In the genomic region with DNA sequence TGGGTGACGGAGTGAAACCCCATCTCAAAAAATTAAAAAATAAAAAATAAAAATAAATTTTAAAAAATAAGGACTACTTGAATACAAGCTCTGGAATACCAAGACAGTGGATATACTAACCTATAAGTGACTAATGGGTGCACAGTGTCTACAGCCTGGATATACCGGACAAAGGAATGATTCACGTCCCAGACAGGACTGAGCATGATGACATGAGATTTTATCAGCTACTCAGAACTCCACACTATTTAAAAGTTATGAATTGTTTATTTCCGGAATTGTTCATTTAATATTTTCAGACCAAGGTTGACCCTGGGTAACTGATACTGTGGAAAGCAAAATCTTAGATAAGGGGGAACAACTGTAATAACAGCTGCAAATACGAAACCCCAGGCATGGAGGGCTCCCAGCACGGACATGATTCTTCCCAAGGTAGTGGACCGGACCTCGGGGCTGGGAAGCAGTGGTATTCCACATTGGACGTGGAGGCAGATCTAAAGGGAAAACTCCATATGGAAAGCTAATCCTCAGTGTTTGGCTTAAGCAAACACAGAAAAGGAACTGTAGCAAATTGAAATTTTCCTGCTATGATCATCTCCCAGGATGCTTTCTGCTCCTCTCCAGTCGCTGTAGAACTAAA, we compare ENCODE assay signal across 32 cellular contexts.
DNase-seq lines count a peak whose midpoint lies in the region; ATAC-seq, FAIRE-seq and TF ChIP-seq lines count a peak whose summit lies in the region.
"Had no signal": no experiment of that assay in that cellular context is flagged by ENCODE, and none has a peak within 500 bp of the region (broad histone marks: within the 10 kb centered on the region; RNA-seq: fewer than 3 reads in every experiment).

No MANE protein-coding gene starts in this region.

- 72% methylated on average over 2 of the region's 10 CpGs; no CpG with 5 or more reads in 1 of the 2 experiments for WGBS in IMR-90 (ENCODE audit: extremely low coverage in 2 of 2, insufficient read length in 1 of 2), 2 experiments
- WGBS in H1 (ENCODE audit: extremely low coverage in 1 of 2, insufficient coverage in 1 of 2, insufficient read length in 1 of 2, insufficient replicate concordance in 2 of 2, low coverage in 1 of 2, low lambda C conversion rate in 2 of 2, missing lambda C conversion rate in 1 of 2), 2 experiments = 91% methylated on average over 10 of the region's 10 CpGs; no CpG with 5 or more reads in 1 of the 2 experiments

- H3K4me3 ChIP-seq in IMR-90 (ENCODE audit: insufficient read depth, low read depth, low read length) = no peak overlapping the region
- H3K4me3 ChIP-seq in H1 (ENCODE audit: extremely low read depth in 1 of 4, insufficient read depth in 2 of 4, low read depth in 3 of 4, low read length in 4 of 4) = no peak overlapping the region
- H3K4me3 ChIP-seq: SJSA1, thyroid gland had no signal

- no peak overlapping the region for H2BK12ac ChIP-seq in H1 (ENCODE audit: low read depth, low read length)

- dilution Hi-C loops in IMR-90 (cut with HindIII; ENCODE audit: low sequenced_read_pairs, unreplicated experiment) = no loop called here

- H3K4me2 ChIP-seq in IMR-90 (ENCODE audit: low read depth, low read length) = no peak overlapping the region; the same call in 1 of the 2 replicates
- no peak overlapping the region for H3K4me2 ChIP-seq in H1 (ENCODE audit: insufficient read depth in 1 of 2, low read depth in 2 of 2, low read length in 2 of 2)

- peaks cover 4% of the 10 kb centered on the region for H3K27me3 Mint-ChIP-seq in nephron (ENCODE audit: low read depth)
- H3K27me3 Mint-ChIP-seq: activated naive CD4-positive, alpha-beta T cell treated with anti-CD3 and anti-CD28 coated beads, Interleukin-2, amount 10 ng/mL, durations not matched to agents 7 days and 5 days had no signal

- intact Hi-C loops in IMR-90 (cut with micrococcal nuclease) = no loop called here

- H3K27me3 ChIP-seq in IMR-90 (ENCODE audit: control insufficient read depth, insufficient read depth, low read length) = peaks cover 2% of the 10 kb centered on the region; the same call in 1 of the 2 replicates
- no peaks in the 10 kb centered on the region for H3K27me3 ChIP-seq in H1 (replicated peaks in 1 of 4; ENCODE audit: control insufficient read depth in 3 of 4, extremely low read depth in 1 of 4, insufficient read depth in 3 of 4, low read length in 3 of 4)
- H3K27me3 ChIP-seq: thyroid gland had no signal

- no peaks in the 10 kb centered on the region for H3K79me2 ChIP-seq in H1 (ENCODE audit: control insufficient read depth in 1 of 2, insufficient read depth in 2 of 2, low read length in 2 of 2)

- no TSS peak for BruUV-seq in IMR-90 (replicated peaks; lab: Mats Ljungman, UMichigan)

- H2BK20ac ChIP-seq in IMR-90 (ENCODE audit: low read depth, low read length) (no peak overlapping the region), H1 (ENCODE audit: low read length) (no peak overlapping the region)

- H3K9me3 Mint-ChIP-seq in nephron = peaks cover 4% of the 10 kb centered on the region
- H3K9me3 Mint-ChIP-seq: activated naive CD4-positive, alpha-beta T cell treated with anti-CD3 and anti-CD28 coated beads, Interleukin-2, amount 10 ng/mL, durations not matched to agents 7 days and 5 days; activated T-cell treated with anti-CD3 and anti-CD28 coated beads, Interleukin-2, amount 50 U/mL, for 72 hours; immature natural killer cell; stimulated activated naive CD8-positive, alpha-beta T cell treated with anti-CD3 and anti-CD28 coated beads, Interleukin-15, amount 100 ng/mL, for 72 hours had no signal

- no peak overlapping the region for H4K5ac ChIP-seq in IMR-90 (ENCODE audit: low read depth, low read length)
- no peak overlapping the region for H4K5ac ChIP-seq in H1 (ENCODE audit: insufficient read length, low read depth, low read length)

- H3K36me3 Mint-ChIP-seq in nephron (ENCODE audit: low read depth) = no peaks in the 10 kb centered on the region
- H3K36me3 Mint-ChIP-seq: activated naive CD4-positive, alpha-beta T cell treated with anti-CD3 and anti-CD28 coated beads, Interleukin-2, amount 10 ng/mL, durations not matched to agents 7 days and 5 days; immature natural killer cell; WTC11 had no signal

- H3K27ac ChIP-seq in IMR-90 (ENCODE audit: insufficient read depth, low read length) = no peak overlapping the region
- no peak overlapping the region for H3K27ac ChIP-seq in H1 (ENCODE audit: low read depth, low read length)
- H3K27ac ChIP-seq: SJSA1, thyroid gland had no signal

- peak; percentile 33 for DNase-seq in EL
- DNase-seq in IMR-90 = peak; percentile 44
- no peak for DNase-seq in H1 (ENCODE audit: low read depth in 1 of 2, low spot score in 2 of 2)
- no peak for DNase-seq in NCI-H2171 treated with DMSO at 0.1 percent for 48 hours (lab: John Stamatoyannopoulos, UW)
- no peak for DNase-seq in AG08396 (ENCODE audit: low spot score)
- DNase-seq: activated CD4-positive, alpha-beta T cell treated with anti-CD3 and anti-CD28 coated beads, Interleukin-2, amount 50 U/mL, for 4 hours; activated naive CD4-positive, alpha-beta T cell treated with anti-CD3 and anti-CD28 coated beads, Interleukin-2, amount 10 ng/mL, durations not matched to agents 7 days and 5 days; activated T-cell treated with anti-CD3 and anti-CD28 coated beads, Interleukin-2, amount 50 U/mL, for 72 hours; amniotic stem cell; effector CD8-positive, alpha-beta T cell; erythroblast; hypothalamus; immature natural killer cell; mesendoderm; naive B cell; NCI-H1694 treated with DMSO at 0.1 percent for 48 hours; NCI-H526 treated with DMSO at 0.1 percent for 48 hours; nucleus accumbens; small intestine; stimulated activated CD4-positive, alpha-beta T cell treated with anti-CD3 and anti-CD28 coated beads, Interleukin-1b, Interleukin-23, amount 100 ng/mL, for 48 hours; stimulated activated CD8-positive, alpha-beta memory T cell treated with anti-CD3 and anti-CD28 coated beads, Interleukin-4, amount 100 ng/mL, for 48 hours; stimulated activated naive CD8-positive, alpha-beta T cell treated with anti-CD3 and anti-CD28 coated beads, Interleukin-15, amount 100 ng/mL, for 72 hours; thyroid gland had no signal

- H3K4me1 Mint-ChIP-seq in nephron = peaks cover 32% of the 10 kb centered on the region
- H3K4me1 Mint-ChIP-seq: activated naive CD4-positive, alpha-beta T cell treated with anti-CD3 and anti-CD28 coated beads, Interleukin-2, amount 10 ng/mL, durations not matched to agents 7 days and 5 days; immature natural killer cell; naive B cell; stimulated activated naive CD8-positive, alpha-beta T cell treated with anti-CD3 and anti-CD28 coated beads, Interleukin-15, amount 100 ng/mL, for 72 hours had no signal

- H3K4me1 ChIP-seq in IMR-90 (ENCODE audit: control insufficient read depth, insufficient read depth, low read length) (peaks cover 4% of the 10 kb centered on the region; the same call in 1 of the 2 replicates), H1 (replicated peaks in 1 of 4; ENCODE audit: control insufficient read depth in 3 of 4, insufficient read depth in 4 of 4, low read length in 3 of 4) (no peaks in the 10 kb centered on the region; a peak in 1 of 7 replicates)
- H3K4me1 ChIP-seq: thyroid gland had no signal

- H4K91ac ChIP-seq in IMR-90 (ENCODE audit: insufficient read depth, low read depth, low read length) = no peak overlapping the region
- H4K91ac ChIP-seq in H1 (replicated peaks; ENCODE audit: insufficient read length, low read length) = no peak overlapping the region

- in situ Hi-C loops in IMR-90 (cut with MboI; ENCODE audit: low sequenced_read_pairs) = no loop called here

- H3K9me3 ChIP-seq in IMR-90 (ENCODE audit: control insufficient read depth, insufficient read depth, low read length) = no peaks in the 10 kb centered on the region
- H3K9me3 ChIP-seq in H1 (ENCODE audit: insufficient read depth in 2 of 2, low read depth in 1 of 2, low read length in 1 of 2) = no peaks in the 10 kb centered on the region
- H3K9me3 ChIP-seq: SJSA1, thyroid gland had no signal

- no peak for FAIRE-seq in H1 (lab: Jason Lieb, UNC)
- FAIRE-seq: colon, frontal cortex, G401.6, GM19239, small intestine had no signal

- TF ChIP-seq CTCF in IMR-90 (conservative IDR thresholded peaks at IDR 0.05; ENCODE audit: low read depth, low read length) (no peak), H1 (IDR thresholded peaks at IDR 0.05; ENCODE audit: control extremely low read depth in 1 of 3, insufficient read depth in 1 of 3, low read depth in 1 of 3, low read length in 3 of 3) (no peak), nephron (IDR thresholded peaks at IDR 0.05; ENCODE audit: unreplicated experiment in 3 of 3) (no peak)

- H3K18ac ChIP-seq in IMR-90 (ENCODE audit: low read depth, low read length) (no peak overlapping the region), H1 (ENCODE audit: extremely low read depth, low read length) (no peak overlapping the region)

- H3K27ac Mint-ChIP-seq in nephron = peak overlapping the region; percentile 31 to 69 (median 31)
- H3K27ac Mint-ChIP-seq: activated naive CD4-positive, alpha-beta T cell treated with anti-CD3 and anti-CD28 coated beads, Interleukin-2, amount 10 ng/mL, durations not matched to agents 7 days and 5 days; activated T-cell treated with anti-CD3 and anti-CD28 coated beads, Interleukin-2, amount 50 U/mL, for 72 hours; immature natural killer cell; naive B cell; stimulated activated naive CD8-positive, alpha-beta T cell treated with anti-CD3 and anti-CD28 coated beads, Interleukin-15, amount 100 ng/mL, for 72 hours; WTC11 had no signal

- H3K14ac ChIP-seq in IMR-90 (replicated peaks; ENCODE audit: low read depth, low read length) (no peak overlapping the region), H1 (ENCODE audit: insufficient read length) (no peak overlapping the region)

- no peaks in the 10 kb centered on the region for H3K79me1 ChIP-seq in IMR-90 (ENCODE audit: low read depth in 1 of 2, low read length in 2 of 2)
- H3K79me1 ChIP-seq in H1 (ENCODE audit: low read depth, low read length) = no peaks in the 10 kb centered on the region

- CTCF ChIA-PET in IMR-90 (lab: Yijun Ruan, JAX) (interaction anchor here (0.6 kb wide), 1 partner anchor 17 kb away, joined by 3 read pairs; no protein-coding TSS in a partner anchor), H1 (lab: Charles Lee; ENCODE audit: partially characterized antibody) (interaction anchor here (1.4 to 4.2 kb wide), 3 partner anchors 9 to 104 kb away, joined by 3 to 14 read pairs (median 4); no protein-coding TSS in a partner anchor)

- H2AK5ac ChIP-seq in IMR-90 (ENCODE audit: low read depth, low read length) (no peak overlapping the region), H1 (ENCODE audit: low read depth, low read length) (no peak overlapping the region)

- H2BK120ac ChIP-seq in IMR-90 (ENCODE audit: low read depth, low read length) (no peak overlapping the region), H1 (replicated peaks; ENCODE audit: low read depth, low read length) (no peak overlapping the region)

- H3K4me3 Mint-ChIP-seq in nephron = peak overlapping the region in 1 of 3 experiments; percentile 48
- H3K4me3 Mint-ChIP-seq: activated naive CD4-positive, alpha-beta T cell treated with anti-CD3 and anti-CD28 coated beads, Interleukin-2, amount 10 ng/mL, durations not matched to agents 7 days and 5 days; activated T-cell treated with anti-CD3 and anti-CD28 coated beads, Interleukin-2, amount 50 U/mL, for 72 hours; immature natural killer cell; naive B cell; stimulated activated naive CD8-positive, alpha-beta T cell treated with anti-CD3 and anti-CD28 coated beads, Interleukin-15, amount 100 ng/mL, for 72 hours; WTC11 had no signal

- ATAC-seq in IMR-90 (ENCODE audit: low read depth) = no peak
- no peak for ATAC-seq in GM18909 (IDR thresholded peaks at IDR 0.05; ENCODE audit: poor library complexity, unreplicated experiment)
- ATAC-seq: activated T-cell treated with anti-CD3 and anti-CD28 coated beads, Interleukin-2, amount 50 U/mL, for 72 hours; Panc1; stimulated activated naive CD8-positive, alpha-beta T cell treated with anti-CD3 and anti-CD28 coated beads, Interleukin-15, amount 100 ng/mL, for 72 hours; WTC11 had no signal

- H4K8ac ChIP-seq in IMR-90 (ENCODE audit: low read depth in 2 of 2, low read length in 2 of 2) = no peak overlapping the region
- no peak overlapping the region for H4K8ac ChIP-seq in H1 (ENCODE audit: extremely low read depth, insufficient read depth, low read length)

- TF ChIP-seq RAD21 in IMR-90 (IDR thresholded peaks at IDR 0.05; ENCODE audit: low read length) (no peak), H1 (IDR thresholded peaks at IDR 0.05 in 1 of 2, conservative IDR thresholded peaks at IDR 0.05 in 1 of 2; ENCODE audit: low read depth in 2 of 2, low read length in 2 of 2) (no peak)

- no peaks in the 10 kb centered on the region for H3K36me3 ChIP-seq in IMR-90 (ENCODE audit: control insufficient read depth, insufficient read depth, low read length)
- no peaks in the 10 kb centered on the region for H3K36me3 ChIP-seq in H1 (ENCODE audit: control insufficient read depth in 2 of 4, insufficient read depth in 4 of 4, low read length in 3 of 4)
- H3K36me3 ChIP-seq: SJSA1, thyroid gland had no signal

- no peak overlapping the region for H3K56ac ChIP-seq in IMR-90 (ENCODE audit: extremely low read depth, insufficient read depth, low read length)
- H3K56ac ChIP-seq in H1 (replicated peaks; ENCODE audit: insufficient read length, low read depth, low read length) = no peak overlapping the region

- no peak overlapping the region for H3K4ac ChIP-seq in IMR-90 (ENCODE audit: low read depth, low read length)
- H3K4ac ChIP-seq in H1 (replicated peaks; ENCODE audit: insufficient read length, low read depth, low read length) = no peak overlapping the region

- H2BK15ac ChIP-seq in IMR-90 (ENCODE audit: low read depth, low read length) = no peak overlapping the region
- H2BK15ac ChIP-seq in H1 (ENCODE audit: low read length) = no peak overlapping the region

- H3K23ac ChIP-seq in IMR-90 (ENCODE audit: low read depth, low read length) (no peak overlapping the region), H1 (ENCODE audit: insufficient read length) (no peak overlapping the region)

- no peak for TF ChIP-seq POLR2A in IMR-90 (IDR thresholded peaks at IDR 0.05; ENCODE audit: low read depth, low read length)
- no peak for TF ChIP-seq POLR2A in H1 (IDR thresholded peaks at IDR 0.05; ENCODE audit: control extremely low read depth in 1 of 2, low read depth in 2 of 2, low read length in 2 of 2)

- no peaks in the 10 kb centered on the region for H4K20me1 ChIP-seq in IMR-90 (ENCODE audit: insufficient read depth, low read length)
- no peaks in the 10 kb centered on the region for H4K20me1 ChIP-seq in H1 (replicated peaks in 1 of 2; ENCODE audit: control insufficient read depth in 1 of 2, insufficient read depth in 2 of 2, low read length in 2 of 2)

- no peak overlapping the region for H2AK9ac ChIP-seq in IMR-90 (replicated peaks; ENCODE audit: low read depth, low read length, poor library complexity)

- H3K9ac ChIP-seq in IMR-90 (ENCODE audit: low read depth, low read length) (no peak overlapping the region), H1 (replicated peaks in 1 of 4; ENCODE audit: extremely low read depth in 1 of 4, low read depth in 3 of 4, low read length in 3 of 4) (no peak overlapping the region)

- POLR2A ChIA-PET in IMR-90 (lab: Charles Lee; ENCODE audit: unreplicated experiment) = no interaction called here
- POLR2A ChIA-PET in H1 (lab: Charles Lee; ENCODE audit: partially characterized antibody) = no interaction called here

- TF ChIP-seq EP300 in H1 (IDR thresholded peaks at IDR 0.05; ENCODE audit: borderline replicate concordance in 1 of 2, low read depth in 2 of 2, low read length in 2 of 2) = no peak

- H3K9me1 ChIP-seq in IMR-90 (ENCODE audit: insufficient read depth, low read length) = no peaks in the 10 kb centered on the region

- H2AFZ ChIP-seq in IMR-90 (replicated peaks; ENCODE audit: low read length, poor library complexity) (no peak overlapping the region), H1 (ENCODE audit: low read length) (peak overlapping the region; percentile 65; the same call in 1 of the 2 replicates)

- no peaks in the 10 kb centered on the region for H3K23me2 ChIP-seq in H1 (ENCODE audit: low read depth, low read length)

- H2BK5ac ChIP-seq in IMR-90 (ENCODE audit: low read depth, low read length, poor library complexity, severe bottlenecking) = no peak overlapping the region
- no peak overlapping the region for H2BK5ac ChIP-seq in H1 (ENCODE audit: low read depth, low read length)

Comparison
In these comparisons a context has a peak if more than half of its experiments do, and no peak if none do; other contexts are left out.
1. DNase-seq: peak in EL (single experiment) and IMR-90 (single experiment); none in H1 (0 of 2), NCI-H2171 treated with DMSO at 0.1 percent for 48 hours (single experiment) and AG08396 (single experiment).